22 cellular contexts compared by ENCODE assay signal in the genomic region with DNA sequence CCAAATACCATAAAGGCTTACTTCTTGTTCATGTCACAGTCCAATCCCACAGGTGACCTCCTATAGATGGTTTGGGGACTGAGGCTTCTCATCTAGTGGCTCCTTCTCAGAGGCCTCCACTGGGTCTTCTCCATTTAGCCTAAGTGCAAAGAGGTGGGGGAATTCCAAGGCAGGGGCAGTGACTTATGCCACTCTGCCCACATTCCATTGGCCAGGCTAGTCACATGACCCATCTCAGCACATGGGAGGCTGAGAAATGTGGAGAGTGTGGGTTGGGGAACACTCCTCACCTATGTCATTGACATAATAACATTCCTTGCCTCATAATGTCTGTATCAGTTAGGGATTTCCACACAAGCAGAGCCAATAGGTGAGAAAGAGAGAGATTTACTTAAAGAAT.
DNase-seq lines count a peak whose midpoint lies in the region; ATAC-seq and TF ChIP-seq lines count a peak whose summit lies in the region.
"Had no signal": no experiment of that assay in that cellular context is flagged by ENCODE, and none has a peak within 500 bp of the region (broad histone marks: within the 10 kb centered on the region; RNA-seq: fewer than 3 reads in every experiment).

No MANE protein-coding gene starts in this region.

- TF ChIP-seq RAD21 in Ishikawa (IDR thresholded peaks at IDR 0.05; ENCODE audit: low read depth): no peak

- TF ChIP-seq EP300 in Ishikawa (IDR thresholded peaks at IDR 0.05; ENCODE audit: borderline replicate concordance): no peak

- H3K27me3 Mint-ChIP-seq in activated naive CD4-positive, alpha-beta T cell treated with anti-CD3 and anti-CD28 coated beads for 36 hours (ENCODE audit: low read depth): no peaks in the 10 kb centered on the region
- no peaks in the 10 kb centered on the region for H3K27me3 Mint-ChIP-seq in activated naive CD8-positive, alpha-beta T cell treated with anti-CD3 and anti-CD28 coated beads, Interleukin-2, amount 50 U/mL, for 24 hours
- peaks cover 17 to 24% of the 10 kb centered on the region in 2 donors for H3K27me3 Mint-ChIP-seq in stimulated activated naive B cell treated with anti-CD40 and anti-IgM and Interleukin-4, amounts not matched to agents 10 μg/mL and 1 μg/mL and 100 μg/mL, for 72 hours

- no peaks in the 10 kb centered on the region for H3K4me1 Mint-ChIP-seq in activated naive CD4-positive, alpha-beta T cell treated with anti-CD3 and anti-CD28 coated beads for 36 hours (ENCODE audit: low read depth)
- H3K4me1 Mint-ChIP-seq in activated naive CD8-positive, alpha-beta T cell treated with anti-CD3 and anti-CD28 coated beads, Interleukin-2, amount 50 U/mL, for 24 hours: no peaks in the 10 kb centered on the region
- peaks cover 0 to 3% of the 10 kb centered on the region in 2 donors for H3K4me1 Mint-ChIP-seq in stimulated activated naive B cell treated with anti-CD40 and anti-IgM and Interleukin-4, amounts not matched to agents 10 μg/mL and 1 μg/mL and 100 μg/mL, for 72 hours
- H3K4me1 Mint-ChIP-seq: B cell, CD14-positive monocyte had no signal

- no peak overlapping the region for H3K27ac Mint-ChIP-seq in activated naive CD4-positive, alpha-beta T cell treated with anti-CD3 and anti-CD28 coated beads for 36 hours
- no peak overlapping the region for H3K27ac Mint-ChIP-seq in activated naive CD8-positive, alpha-beta T cell treated with anti-CD3 and anti-CD28 coated beads, Interleukin-2, amount 50 U/mL, for 24 hours
- no peak overlapping the region for H3K27ac Mint-ChIP-seq in stimulated activated naive B cell treated with anti-CD40 and anti-IgM and Interleukin-4, amounts not matched to agents 10 μg/mL and 1 μg/mL and 100 μg/mL, for 72 hours
- H3K27ac Mint-ChIP-seq: B cell, CD14-positive monocyte had no signal

- H3K4me3 Mint-ChIP-seq in activated naive CD4-positive, alpha-beta T cell treated with anti-CD3 and anti-CD28 coated beads for 36 hours: no peak overlapping the region
- H3K4me3 Mint-ChIP-seq in activated naive CD8-positive, alpha-beta T cell treated with anti-CD3 and anti-CD28 coated beads, Interleukin-2, amount 50 U/mL, for 24 hours: no peak overlapping the region
- no peak overlapping the region for H3K4me3 Mint-ChIP-seq in stimulated activated naive B cell treated with anti-CD40 and anti-IgM and Interleukin-4, amounts not matched to agents 10 μg/mL and 1 μg/mL and 100 μg/mL, for 72 hours
- H3K4me3 Mint-ChIP-seq: B cell, CD14-positive monocyte had no signal

- CTCF ChIA-PET in activated naive CD4-positive, alpha-beta T cell treated with anti-CD3 and anti-CD28 coated beads for 36 hours (lab: Charles Lee): no interaction called here

- H3K9me3 Mint-ChIP-seq in activated naive CD4-positive, alpha-beta T cell treated with anti-CD3 and anti-CD28 coated beads for 36 hours: no peaks in the 10 kb centered on the region
- no peaks in the 10 kb centered on the region for H3K9me3 Mint-ChIP-seq in activated naive CD8-positive, alpha-beta T cell treated with anti-CD3 and anti-CD28 coated beads, Interleukin-2, amount 50 U/mL, for 24 hours
- H3K9me3 Mint-ChIP-seq in stimulated activated naive B cell treated with anti-CD40 and anti-IgM and Interleukin-4, amounts not matched to agents 10 μg/mL and 1 μg/mL and 100 μg/mL, for 72 hours: peaks cover under 1 to 2% of the 10 kb centered on the region in 2 donors

- ATAC-seq in activated naive CD8-positive, alpha-beta T cell treated with anti-CD3 and anti-CD28 coated beads, Interleukin-2, amount 50 U/mL, for 24 hours: peak; percentile 55
- ATAC-seq in stimulated activated naive B cell treated with anti-CD40 and anti-IgM and Interleukin-4, amounts not matched to agents 10 μg/mL and 1 μg/mL and 100 μg/mL, for 72 hours (replicated peaks): peak; percentile 50 to 70
- no peak for ATAC-seq in HG03354 (IDR thresholded peaks at IDR 0.05; ENCODE audit: poor library complexity, severe bottlenecking, unreplicated experiment)
- ATAC-seq: A549 had no signal

- peak; percentile 10 for DNase-seq in activated naive CD4-positive, alpha-beta T cell treated with anti-CD3 and anti-CD28 coated beads for 36 hours
- DNase-seq in activated naive CD4-positive, alpha-beta T cell (lab: John Stamatoyannopoulos, UW): no peak
- no peak for DNase-seq in activated naive CD8-positive, alpha-beta T cell treated with anti-CD3 and anti-CD28 coated beads, Interleukin-2, amount 50 U/mL, for 24 hours
- DNase-seq in stimulated activated naive B cell treated with anti-CD40 and anti-IgM and Interleukin-4, amounts not matched to agents 10 μg/mL and 1 μg/mL and 100 μg/mL, for 72 hours: no peak
- no peak for DNase-seq in HT-29 (ENCODE audit: low spot score)
- DNase-seq: DMS53, EL, GF-D8, IMR-90, Kasumi-1, NCI-H1417, NCI-H1694 treated with DMSO at 0.1 percent for 48 hours, NCI-H2081 treated with DMSO at 0.1 percent for 48 hours, NCI-H2171 treated with DMSO at 0.1 percent for 48 hours, NCI-H526, Peyer's patch, Right ventricle myocardium superior had no signal

- H3K36me3 Mint-ChIP-seq in activated naive CD4-positive, alpha-beta T cell treated with anti-CD3 and anti-CD28 coated beads for 36 hours (ENCODE audit: low read depth): no peaks in the 10 kb centered on the region
- no peaks in the 10 kb centered on the region for H3K36me3 Mint-ChIP-seq in activated naive CD8-positive, alpha-beta T cell treated with anti-CD3 and anti-CD28 coated beads, Interleukin-2, amount 50 U/mL, for 24 hours (ENCODE audit: low read depth)
- no peaks in the 10 kb centered on the region for H3K36me3 Mint-ChIP-seq in stimulated activated naive B cell treated with anti-CD40 and anti-IgM and Interleukin-4, amounts not matched to agents 10 μg/mL and 1 μg/mL and 100 μg/mL, for 72 hours
- H3K36me3 Mint-ChIP-seq: CD14-positive monocyte had no signal

- intact Hi-C loops in activated naive CD4-positive, alpha-beta T cell treated with anti-CD3 and anti-CD28 coated beads for 36 hours (cut with micrococcal nuclease): no loop called here

TF ChIP-seq in Ishikawa, 13 proteins besides CTCF, POLR2A, EP300 and RAD21:
- TF ChIP-seq, protein P1, sequence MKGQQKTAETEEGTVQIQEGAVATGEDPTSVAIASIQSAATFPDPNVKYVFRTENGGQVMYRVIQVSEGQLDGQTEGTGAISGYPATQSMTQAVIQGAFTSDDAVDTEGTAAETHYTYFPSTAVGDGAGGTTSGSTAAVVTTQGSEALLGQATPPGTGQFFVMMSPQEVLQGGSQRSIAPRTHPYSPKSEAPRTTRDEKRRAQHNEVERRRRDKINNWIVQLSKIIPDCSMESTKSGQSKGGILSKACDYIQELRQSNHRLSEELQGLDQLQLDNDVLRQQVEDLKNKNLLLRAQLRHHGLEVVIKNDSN (IDR thresholded peaks at IDR 0.05): peak; percentile 57
- no peak for TF ChIP-seq YY1 (IDR thresholded peaks at IDR 0.05; ENCODE audit: low read depth)
